Comparison of ENCODE assay signal across 20 cellular contexts in genomic region chr10:95281206-95281605, GRCh38. TPM values are rescaled to one million over a fixed set of nuclear protein-coding genes. Genes with fewer than 3 reads are reported as not detected.
DNase-seq lines count a peak whose midpoint lies in the region; ATAC-seq and TF ChIP-seq lines count a peak whose summit lies in the region.
"Had no signal": no experiment of that assay in that cellular context is flagged by ENCODE, and none has a peak within 500 bp of the region (broad histone marks: within the 10 kb centered on the region; RNA-seq: fewer than 3 reads in every experiment).

No MANE protein-coding gene starts in this region.

- peaks cover 31% of the 10 kb centered on the region for H3K4me1 Mint-ChIP-seq in MCF 10A (ENCODE audit: insufficient read depth, unreplicated experiment)
- H3K4me1 Mint-ChIP-seq in CD4-positive, alpha-beta T cell (ENCODE audit: low read depth): no peaks in the 10 kb centered on the region
- H3K4me1 Mint-ChIP-seq: activated T-helper 17 cell treated with anti-CD3 and anti-CD28 coated beads, Interleukin-2, amount 50 U/mL, for 72 hours had no signal

- H3K4me3 ChIP-seq in breast epithelium (no peak overlapping the region), mucosa of rectum (ENCODE audit: low read length in 2 of 2) (peak overlapping the region in 1 of 2 donors; percentile 35), tibial artery (no peak overlapping the region)
- H3K4me3 ChIP-seq: testis had no signal

- TF ChIP-seq CTCF in breast epithelium (IDR thresholded peaks at IDR 0.05): no peak
- TF ChIP-seq CTCF in MCF 10A (IDR thresholded peaks at IDR 0.05; ENCODE audit: unreplicated experiment): no peak
- no peak for TF ChIP-seq CTCF in tibial artery (IDR thresholded peaks at IDR 0.05)
- TF ChIP-seq CTCF in CD4-positive, alpha-beta T cell (IDR thresholded peaks at IDR 0.05): no peak

- no peaks in the 10 kb centered on the region for H3K9me3 Mint-ChIP-seq in MCF 10A (ENCODE audit: unreplicated experiment)
- H3K9me3 Mint-ChIP-seq in CD4-positive, alpha-beta T cell: no peaks in the 10 kb centered on the region
- H3K9me3 Mint-ChIP-seq: activated CD4-positive, alpha-beta T cell treated with anti-CD3 and anti-CD28 coated beads, Interleukin-2, amount 10 ng/mL, durations not matched to agents 7 days and 5 days; activated naive CD8-positive, alpha-beta T cell treated with anti-CD3 and anti-CD28 coated beads, Interleukin-2, amount 10 ng/mL, durations not matched to agents 7 days and 5 days; activated T-helper 17 cell treated with anti-CD3 and anti-CD28 coated beads, Interleukin-2, amount 50 U/mL, for 72 hours; effector memory CD8-positive, alpha-beta T cell; neural crest cell; T-helper 1 cell treated with Interleukin-12 subunit alpha and Interleukin-12 subunit beta and Interleukin-4 antibody, amounts not matched to agents 30 μg/mL and 1 μg/mL, for 36 hours had no signal

- no peaks in the 10 kb centered on the region for H3K27me3 Mint-ChIP-seq in MCF 10A (ENCODE audit: insufficient read depth, unreplicated experiment)
- H3K27me3 Mint-ChIP-seq in CD4-positive, alpha-beta T cell: peaks cover 6% of the 10 kb centered on the region
- H3K27me3 Mint-ChIP-seq: effector memory CD8-positive, alpha-beta T cell had no signal

- H3K27ac Mint-ChIP-seq in MCF 10A (ENCODE audit: low read depth, unreplicated experiment): no peak overlapping the region
- H3K27ac Mint-ChIP-seq in CD4-positive, alpha-beta T cell: no peak overlapping the region
- H3K27ac Mint-ChIP-seq: activated CD4-positive, alpha-beta T cell treated with anti-CD3 and anti-CD28 coated beads, Interleukin-2, amount 10 ng/mL, durations not matched to agents 7 days and 5 days; activated naive CD8-positive, alpha-beta T cell treated with anti-CD3 and anti-CD28 coated beads, Interleukin-2, amount 10 ng/mL, durations not matched to agents 7 days and 5 days; activated T-helper 17 cell treated with anti-CD3 and anti-CD28 coated beads, Interleukin-2, amount 50 U/mL, for 72 hours; effector memory CD8-positive, alpha-beta T cell; T-helper 1 cell treated with Interleukin-12 subunit alpha and Interleukin-12 subunit beta and Interleukin-4 antibody, amounts not matched to agents 30 μg/mL and 1 μg/mL, for 36 hours had no signal

- H3K9ac ChIP-seq in mucosa of rectum (ENCODE audit: low read depth in 1 of 2, low read length in 2 of 2): no peak overlapping the region

- H3K27ac ChIP-seq in breast epithelium (peak overlapping the region; percentile 41 to 45), mucosa of rectum (ENCODE audit: low read depth in 2 of 2, low read length in 2 of 2) (peak overlapping the region; percentile 65 to 70), tibial artery (peak overlapping the region; percentile 75 to 81)
- no peak overlapping the region for H3K27ac ChIP-seq in CD4-positive, alpha-beta T cell (ENCODE audit: low read depth, low read length)
- H3K27ac ChIP-seq: 22Rv1, testis had no signal

- no peak for DNase-seq in breast epithelium (ENCODE audit: low spot score in 2 of 2)
- DNase-seq in MCF 10A (ENCODE audit: unreplicated experiment): no peak
- DNase-seq in tibial artery: no peak
- DNase-seq in CD4-positive, alpha-beta T cell: no peak
- no peak for DNase-seq in NCI-H345 treated with DMSO at 0.1 percent for 48 hours (lab: John Stamatoyannopoulos, UW; ENCODE audit: unreplicated experiment)
- DNase-seq in H4 (ENCODE audit: low spot score): no peak
- DNase-seq: activated CD4-positive, alpha-beta T cell treated with anti-CD3 and anti-CD28 coated beads, Interleukin-2, amount 10 ng/mL, durations not matched to agents 7 days and 5 days; activated naive CD8-positive, alpha-beta T cell treated with anti-CD3 and anti-CD28 coated beads, Interleukin-2, amount 10 ng/mL, durations not matched to agents 7 days and 5 days; DMS79 treated with DMSO at 0.1 percent for 48 hours; effector memory CD8-positive, alpha-beta T cell; NCI-H146; NCI-H524; stimulated activated CD4-positive, alpha-beta T cell treated with anti-CD3 and anti-CD28 coated beads, Interleukin-1b, Interleukin-23, amount 100 ng/mL, for 48 hours; testis had no signal

- no TSS peak for BruUV-seq in MCF 10A (replicated peaks; lab: Mats Ljungman, UMichigan)

- H3K36me3 ChIP-seq in breast epithelium (no peaks in the 10 kb centered on the region), mucosa of rectum (ENCODE audit: control insufficient read depth in 2 of 2, insufficient read depth in 2 of 2, low read length in 2 of 2) (peaks cover 0 to 3% of the 10 kb centered on the region in 2 donors), tibial artery (no peaks in the 10 kb centered on the region)

- POLR2A ChIA-PET in MCF 10A (lab: Yijun Ruan, JAX): interaction anchor here (0.7 kb wide), 1 partner anchor 93 kb away, joined by 3 read pairs; no protein-coding TSS in a partner anchor
- POLR2A ChIA-PET in CD4-positive, alpha-beta T cell (lab: Charles Lee): no interaction called here

- H3K27me3 ChIP-seq in breast epithelium (no peaks in the 10 kb centered on the region), mucosa of rectum (ENCODE audit: control insufficient read depth in 2 of 2, insufficient read depth in 2 of 2, low read length in 2 of 2) (no peaks in the 10 kb centered on the region), tibial artery (no peaks in the 10 kb centered on the region)
- H3K27me3 ChIP-seq in CD4-positive, alpha-beta T cell (ENCODE audit: control insufficient read depth, insufficient read depth, low read length): no peaks in the 10 kb centered on the region
- H3K27me3 ChIP-seq: testis had no signal

- no peak overlapping the region for H3K4me3 Mint-ChIP-seq in MCF 10A (ENCODE audit: unreplicated experiment)
- H3K4me3 Mint-ChIP-seq in CD4-positive, alpha-beta T cell: no peak overlapping the region
- H3K4me3 Mint-ChIP-seq: activated CD4-positive, alpha-beta T cell treated with anti-CD3 and anti-CD28 coated beads, Interleukin-2, amount 10 ng/mL, durations not matched to agents 7 days and 5 days; activated naive CD8-positive, alpha-beta T cell treated with anti-CD3 and anti-CD28 coated beads, Interleukin-2, amount 10 ng/mL, durations not matched to agents 7 days and 5 days; activated T-helper 17 cell treated with anti-CD3 and anti-CD28 coated beads, Interleukin-2, amount 50 U/mL, for 72 hours; effector memory CD8-positive, alpha-beta T cell; neural crest cell; T-helper 1 cell treated with Interleukin-12 subunit alpha and Interleukin-12 subunit beta and Interleukin-4 antibody, amounts not matched to agents 30 μg/mL and 1 μg/mL, for 36 hours had no signal

- H3K36me3 Mint-ChIP-seq in MCF 10A (ENCODE audit: insufficient read depth, unreplicated experiment): no peaks in the 10 kb centered on the region
- no peaks in the 10 kb centered on the region for H3K36me3 Mint-ChIP-seq in CD4-positive, alpha-beta T cell (ENCODE audit: low read depth)
- H3K36me3 Mint-ChIP-seq: activated naive CD8-positive, alpha-beta T cell treated with anti-CD3 and anti-CD28 coated beads, Interleukin-2, amount 10 ng/mL, durations not matched to agents 7 days and 5 days had no signal

- no peak for TF ChIP-seq POLR2A in breast epithelium (IDR thresholded peaks at IDR 0.05)

- ATAC-seq in esophagus mucosa: peak; percentile 64
- no peak for ATAC-seq in CD4-positive, alpha-beta T cell (ENCODE audit: poor library complexity)
- ATAC-seq: activated T-helper 17 cell treated with anti-CD3 and anti-CD28 coated beads, Interleukin-2, amount 50 U/mL, for 72 hours; effector memory CD8-positive, alpha-beta T cell had no signal

- H3K9me3 ChIP-seq in breast epithelium (no peaks in the 10 kb centered on the region), mucosa of rectum (ENCODE audit: control insufficient read depth in 2 of 2, low read length in 2 of 2) (no peaks in the 10 kb centered on the region), tibial artery (no peaks in the 10 kb centered on the region)
- no peaks in the 10 kb centered on the region for H3K9me3 ChIP-seq in CD4-positive, alpha-beta T cell (ENCODE audit: control insufficient read depth, low read length)
- H3K9me3 ChIP-seq: testis had no signal

- intact Hi-C loops in breast epithelium (cut with DNase I; ENCODE audit: low total_unique reads) (no loop called here), MCF 10A (cut with micrococcal nuclease) (no loop called here), tibial artery (cut with DNase I; ENCODE audit: low total_unique reads) (loop anchor here (10.0 kb wide), 1 partner anchor 324 kb away; no protein-coding TSS in a partner anchor)
- intact Hi-C loops in CD4-positive, alpha-beta T cell (cut with DNase I, micrococcal nuclease): no loop called here

- H3K4me1 ChIP-seq in breast epithelium (peaks cover 3 to 7% of the 10 kb centered on the region in 2 donors), mucosa of rectum (ENCODE audit: control insufficient read depth in 2 of 2, insufficient read depth in 2 of 2, low read length in 2 of 2) (peaks cover 68 to 78% of the 10 kb centered on the region in 2 donors), tibial artery (peaks cover 0 to 95% (median 57%) of the 10 kb centered on the region in 4 donors)
- H3K4me1 ChIP-seq: testis had no signal

- CTCF ChIA-PET in MCF 10A (lab: Yijun Ruan, JAX): interaction anchor here (0.5 to 1.0 kb wide), 4 partner anchors 21 to 1781 kb away, joined by 3 to 4 read pairs (median 4); no protein-coding TSS in a partner anchor
- CTCF ChIA-PET in CD4-positive, alpha-beta T cell (lab: Charles Lee): no interaction called here

RNA-seq across cellular contexts. Expression of gene PDLIM1, which starts 9.6 kb away (rescaled TPM):
- total RNA-seq in breast epithelium: 100 to 1,000 TPM in 1 of 3 donors, 10 to 100 TPM in 2; 80.8 to 143 (median 87.7) TPM
- 74.6 and 98.1 TPM in 2 replicates for total RNA-seq in MCF 10A (2022)
- total RNA-seq in esophagus mucosa: 144 TPM
- under 1 TPM; 0.41 to 0.75 TPM for total RNA-seq in CD4-positive, alpha-beta T cell
- total RNA-seq in H4 (2014; rRNA removed; shearing (Covaris generic)): 25.0 and 42.5 TPM in 2 replicates

Comparison
In these comparisons a context has a peak if more than half of its experiments do, and no peak if none do; other contexts are left out.
1. RNA of gene PDLIM1, which starts 9.6 kb away (total RNA-seq): 144 TPM in esophagus mucosa (single experiment), 74.6 to 98.1 TPM in MCF 10A, 80.8 to 143 TPM in breast epithelium and 25.0 to 42.5 TPM in H4; 0.41 to 0.75 TPM in CD4-positive, alpha-beta T cell; every median in the first group is over 10 times any median in the second.